ENCODE assay signal across 16 cellular contexts in the genomic region with DNA sequence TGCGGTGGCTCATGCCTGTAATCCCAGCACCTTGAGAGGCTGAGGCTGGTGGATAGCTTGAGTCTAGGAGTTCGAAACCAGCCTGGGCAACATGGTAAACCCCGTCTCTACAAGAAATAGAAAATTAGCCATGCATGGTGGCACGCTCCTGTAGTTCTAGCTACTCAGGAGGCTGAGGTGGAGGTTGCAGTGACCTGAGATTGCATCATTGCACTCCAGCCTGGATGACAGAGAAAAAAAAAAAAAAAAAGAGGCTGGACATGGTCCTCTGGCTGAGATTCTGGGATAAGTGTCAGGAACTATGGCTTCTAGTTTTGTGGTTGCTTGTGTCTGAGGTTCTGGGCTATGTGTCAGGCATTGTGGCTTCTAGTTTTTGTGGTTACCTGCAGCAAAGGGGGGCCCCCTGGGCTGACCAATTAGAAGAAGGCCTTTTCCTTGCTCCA. TPM values are rescaled to one million over a fixed set of nuclear protein-coding genes. Genes with fewer than 3 reads are reported as not detected.
A peak's percentile ranks its signal among the peaks of the same experiment; 100 is the strongest.
DNase-seq lines count a peak whose midpoint lies in the region; ATAC-seq and TF ChIP-seq lines count a peak whose summit lies in the region.
"Had no signal": no experiment of that assay in that cellular context is flagged by ENCODE, and none has a peak within 500 bp of the region (broad histone marks: within the 10 kb centered on the region; RNA-seq: fewer than 3 reads in every experiment).

No MANE protein-coding gene starts in this region.

- H3K4me2 ChIP-seq in OCI-LY7 (ENCODE audit: low read length), result no peak overlapping the region

- H3K27ac ChIP-seq in OCI-LY7 (ENCODE audit: low read depth, low read length, poor library complexity, severe bottlenecking), result no peak overlapping the region
- no peak overlapping the region for H3K27ac ChIP-seq in SJCRH30
- no peak overlapping the region for H3K27ac ChIP-seq in CD8-positive, alpha-beta memory T cell (ENCODE audit: low read depth, low read length)
- H3K27ac ChIP-seq: esophagus muscularis mucosa, heart left ventricle had no signal

- no peaks in the 10 kb centered on the region for H3K79me2 ChIP-seq in OCI-LY7 (ENCODE audit: insufficient read depth, low read depth, low read length)

- no peak for ATAC-seq in stimulated activated naive CD8-positive, alpha-beta T cell treated with anti-CD3 and anti-CD28 coated beads, Interleukin-15, Interleukin-2, amounts not matched to agents 100 U/mL and 50 U/mL, for 24 hours
- ATAC-seq in mucosa of descending colon, result no peak
- ATAC-seq: heart left ventricle, left cardiac atrium had no signal

- no peaks in the 10 kb centered on the region for H3K9me3 Mint-ChIP-seq in stimulated activated naive CD8-positive, alpha-beta T cell treated with anti-CD3 and anti-CD28 coated beads, Interleukin-15, Interleukin-2, amounts not matched to agents 100 ng/mL and 50 ng/mL, for 24 hours
- H3K9me3 Mint-ChIP-seq in CD8-positive, alpha-beta memory T cell, result no peaks in the 10 kb centered on the region

- H3K36me3 Mint-ChIP-seq in stimulated activated naive CD8-positive, alpha-beta T cell treated with anti-CD3 and anti-CD28 coated beads, Interleukin-15, Interleukin-2, amounts not matched to agents 100 ng/mL and 50 ng/mL, for 24 hours (ENCODE audit: low read depth), result peaks cover 16% of the 10 kb centered on the region
- peaks cover 0 to 1% (median 0%) of the 10 kb centered on the region in 3 donors for H3K36me3 Mint-ChIP-seq in CD8-positive, alpha-beta memory T cell

- peak overlapping the region; percentile 26 for H3K4me3 Mint-ChIP-seq in stimulated activated naive CD8-positive, alpha-beta T cell treated with anti-CD3 and anti-CD28 coated beads, Interleukin-15, Interleukin-2, amounts not matched to agents 100 ng/mL and 50 ng/mL, for 24 hours
- peak overlapping the region in 2 of 7 donors; percentile 31 to 33 for H3K4me3 Mint-ChIP-seq in CD8-positive, alpha-beta memory T cell

- H4K20me1 ChIP-seq in OCI-LY7 (ENCODE audit: insufficient read depth, low read length), result no peaks in the 10 kb centered on the region; the same call in 1 of the 2 replicates

- no peak overlapping the region for H2AFZ ChIP-seq in OCI-LY7 (ENCODE audit: low read length)

- H3K27me3 ChIP-seq in SJCRH30, result no peaks in the 10 kb centered on the region
- no peaks in the 10 kb centered on the region for H3K27me3 ChIP-seq in CD8-positive, alpha-beta memory T cell (ENCODE audit: insufficient read depth, low read length, poor library complexity, severe bottlenecking)
- H3K27me3 ChIP-seq: esophagus muscularis mucosa, heart left ventricle had no signal

- in situ Hi-C loops in KBM-7 (cut with MboI; ENCODE audit: low pct_unique_long_range_greater_than_20kb, low sequenced_read_pairs), result no loop called here

- POLR2A ChIA-PET in OCI-LY7 (lab: Charles Lee), result no interaction called here
- POLR2A ChIA-PET in CD8-positive, alpha-beta memory T cell (lab: Charles Lee), result no interaction called here

- BruUV-seq in OCI-LY7 (replicated peaks; lab: Mats Ljungman, UMichigan), result no TSS peak

- H3K27me3 Mint-ChIP-seq in stimulated activated naive CD8-positive, alpha-beta T cell treated with anti-CD3 and anti-CD28 coated beads, Interleukin-15, Interleukin-2, amounts not matched to agents 100 ng/mL and 50 ng/mL, for 24 hours, result no peaks in the 10 kb centered on the region
- H3K27me3 Mint-ChIP-seq in CD8-positive, alpha-beta memory T cell, result peaks cover 0 to under 1% of the 10 kb centered on the region in 2 donors

- no peak for TF ChIP-seq CTCF in OCI-LY7 (conservative IDR thresholded peaks at IDR 0.05; ENCODE audit: low read length)
- TF ChIP-seq CTCF in mucosa of descending colon (IDR thresholded peaks at IDR 0.05), result no peak

- H3K4me1 ChIP-seq in OCI-LY7 (ENCODE audit: insufficient read depth, low read length, poor library complexity, severe bottlenecking), result peaks cover 15% of the 10 kb centered on the region
- H3K4me1 ChIP-seq in SJCRH30, result peaks cover 8% of the 10 kb centered on the region; the same call in 1 of the 2 replicates
- H3K4me1 ChIP-seq in mucosa of descending colon (ENCODE audit: low read depth), result no peaks in the 10 kb centered on the region
- H3K4me1 ChIP-seq in CD8-positive, alpha-beta memory T cell (ENCODE audit: insufficient read depth, low read length), result peaks cover 24% of the 10 kb centered on the region

- H3K4me1 Mint-ChIP-seq in stimulated activated naive CD8-positive, alpha-beta T cell treated with anti-CD3 and anti-CD28 coated beads, Interleukin-15, Interleukin-2, amounts not matched to agents 100 ng/mL and 50 ng/mL, for 24 hours (ENCODE audit: low read depth), result peaks cover 92% of the 10 kb centered on the region
- peaks cover 44 to 74% (median 66%) of the 10 kb centered on the region in 3 donors for H3K4me1 Mint-ChIP-seq in CD8-positive, alpha-beta memory T cell

- H3K36me3 ChIP-seq in OCI-LY7 (ENCODE audit: insufficient read depth, low read length) (no peaks in the 10 kb centered on the region), SJCRH30 (no peaks in the 10 kb centered on the region), mucosa of descending colon (ENCODE audit: low read depth) (no peaks in the 10 kb centered on the region)
- no peaks in the 10 kb centered on the region for H3K36me3 ChIP-seq in CD8-positive, alpha-beta memory T cell (ENCODE audit: insufficient read depth, low read length)
- H3K36me3 ChIP-seq: esophagus muscularis mucosa had no signal

- H3K9me3 ChIP-seq in OCI-LY7 (ENCODE audit: low read length) (no peaks in the 10 kb centered on the region), SJCRH30 (replicated peaks) (no peaks in the 10 kb centered on the region), mucosa of descending colon (no peaks in the 10 kb centered on the region)
- H3K9me3 ChIP-seq in CD8-positive, alpha-beta memory T cell (ENCODE audit: low read length), result no peaks in the 10 kb centered on the region
- H3K9me3 ChIP-seq: esophagus muscularis mucosa, heart left ventricle had no signal

- H3K4me3 ChIP-seq in OCI-LY7 (ENCODE audit: low read depth, low read length, poor library complexity, severe bottlenecking) (no peak overlapping the region), SJCRH30 (no peak overlapping the region), mucosa of descending colon (no peak overlapping the region)
- no peak overlapping the region for H3K4me3 ChIP-seq in CD8-positive, alpha-beta memory T cell (ENCODE audit: low read length)
- H3K4me3 ChIP-seq: esophagus muscularis mucosa, heart left ventricle had no signal

- CTCF ChIA-PET in OCI-LY7 (lab: Charles Lee; ENCODE audit: unreplicated experiment), result no interaction called here
- CTCF ChIA-PET in CD8-positive, alpha-beta memory T cell (lab: Charles Lee), result no interaction called here

- intact Hi-C loops in OCI-LY7 (cut with micrococcal nuclease; ENCODE audit: unreplicated experiment) (no loop called here), mucosa of descending colon (cut with DNase I, micrococcal nuclease) (no loop called here)

- no peak for DNase-seq in stimulated activated naive CD8-positive, alpha-beta T cell treated with anti-CD3 and anti-CD28 coated beads, Interleukin-15, Interleukin-2, amounts not matched to agents 100 U/mL and 50 U/mL, for 24 hours
- DNase-seq in OCI-LY7 (ENCODE audit: low spot score) (peak; percentile 9), glomerular visceral epithelial cell (ENCODE audit: extremely low spot score) (peak; percentile 86), KBM-7 (no peak), SJCRH30 (no peak), mucosa of descending colon (no peak)
- DNase-seq in CD8-positive, alpha-beta memory T cell, result no peak
- DNase-seq: AML-193, cortex of kidney, DND-41, heart left ventricle, left cardiac atrium, NCI-H82, SHP77 had no signal

- H3K27ac Mint-ChIP-seq in stimulated activated naive CD8-positive, alpha-beta T cell treated with anti-CD3 and anti-CD28 coated beads, Interleukin-15, Interleukin-2, amounts not matched to agents 100 ng/mL and 50 ng/mL, for 24 hours, result peak overlapping the region; percentile 83
- H3K27ac Mint-ChIP-seq in CD8-positive, alpha-beta memory T cell, result peak overlapping the region in 2 of 8 donors; percentile 34 to 74

- no peaks in the 10 kb centered on the region for H3K9me2 ChIP-seq in OCI-LY7 (ENCODE audit: insufficient read depth, low read length)

RNA-seq across cellular contexts. Expression of a gene that starts 7.0 kb away (rescaled TPM):
- 2.0 and 2.2 TPM in 2 replicates for total RNA-seq in OCI-LY7 (2014; rRNA removed; shearing (Covaris generic))
- total RNA-seq in OCI-LY7 (2022), result 4.1 and 4.8 TPM in 2 replicates
- total RNA-seq in SJCRH30 (2014; rRNA removed; shearing (Covaris generic)), result 35.9 and 37.6 TPM in 2 replicates
- 10 to 100 TPM; 20.5 to 50.4 (median 21.3) TPM for total RNA-seq in mucosa of descending colon
- total RNA-seq in CD8-positive, alpha-beta memory T cell, result 10 to 100 TPM; 26.3 to 26.9 TPM
- polyA plus RNA-seq in CD8-positive, alpha-beta memory T cell, result 2.9 TPM

Comparison
In these comparisons a context has a peak if more than half of its experiments do, and no peak if none do; other contexts are left out.
1. DNase-seq: peak in OCI-LY7 (single experiment) and glomerular visceral epithelial cell (single experiment); none in stimulated activated naive CD8-positive, alpha-beta T cell treated with anti-CD3 and anti-CD28 coated beads, Interleukin-15, Interleukin-2, amounts not matched to agents 100 U/mL and 50 U/mL, for 24 hours (single experiment), KBM-7 (single experiment), SJCRH30 (0 of 2), mucosa of descending colon (0 of 3) and CD8-positive, alpha-beta memory T cell (0 of 5).